Comparison of ENCODE assay signal across 11 cellular contexts in the genomic region with DNA sequence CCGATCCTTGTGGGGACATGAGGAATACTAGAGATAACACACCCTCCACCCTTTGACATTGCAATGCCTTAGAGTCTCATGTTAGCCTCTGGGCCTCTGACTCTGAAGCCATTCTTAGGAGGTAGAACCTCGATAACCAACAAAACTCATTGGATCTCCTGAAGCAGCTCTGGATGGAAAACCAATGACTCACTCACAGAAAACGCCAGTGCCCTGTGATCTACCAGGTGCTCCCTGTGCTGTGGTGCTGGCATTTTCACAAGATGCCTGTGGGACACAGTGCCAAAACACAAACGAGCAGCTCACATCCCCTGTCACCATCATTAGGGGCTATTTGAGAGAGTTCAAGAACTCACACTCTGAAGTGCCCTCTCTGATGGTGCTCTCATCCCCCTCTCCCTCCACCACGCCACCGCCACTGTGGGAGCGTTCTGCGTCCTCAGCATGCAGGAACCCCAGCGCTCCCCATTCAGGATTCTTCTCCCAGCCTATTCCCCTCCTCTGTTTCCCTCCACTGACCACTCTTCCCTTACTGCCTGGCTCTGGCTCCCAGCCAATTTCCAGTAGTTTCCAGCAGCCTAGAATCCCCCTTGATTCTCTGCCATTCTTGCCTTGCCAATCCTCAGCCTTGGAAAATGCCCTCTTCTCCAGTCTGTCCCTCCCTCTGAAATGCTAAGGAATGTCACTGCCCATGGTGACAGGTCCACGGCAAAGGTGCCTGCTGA. TPM values are rescaled to one million over a fixed set of nuclear protein-coding genes. Genes with fewer than 3 reads are reported as not detected.
DNase-seq lines count a peak whose midpoint lies in the region; ATAC-seq, FAIRE-seq and TF ChIP-seq lines count a peak whose summit lies in the region.
"Had no signal": no experiment of that assay in that cellular context is flagged by ENCODE, and none has a peak within 500 bp of the region (broad histone marks: within the 10 kb centered on the region; RNA-seq: fewer than 3 reads in every experiment).

No MANE protein-coding gene starts in this region.

- H3K9me1 ChIP-seq in IMR-90 (ENCODE audit: insufficient read depth, low read length) = peaks cover 17% of the 10 kb centered on the region

- in situ Hi-C loops in IMR-90 (cut with MboI; ENCODE audit: low sequenced_read_pairs) = no loop called here

- H4K91ac ChIP-seq in IMR-90 (ENCODE audit: insufficient read depth, low read depth, low read length) = peak overlapping the region; percentile 71; the same call in 1 of the 2 replicates

- peak overlapping the region; percentile 1 to 87 (median 80) for H3K4me3 Mint-ChIP-seq in naive B cell

- H2AK5ac ChIP-seq in IMR-90 (ENCODE audit: low read depth, low read length) = peak overlapping the region; percentile 72

- H3K4me1 ChIP-seq in IMR-90 (ENCODE audit: control insufficient read depth, insufficient read depth, low read length) = peaks cover 35% of the 10 kb centered on the region
- H3K4me1 ChIP-seq in small intestine (ENCODE audit: control insufficient read depth in 2 of 2, insufficient read depth in 1 of 2, low read depth in 1 of 2, low read length in 1 of 2) = peaks cover 4 to 5% of the 10 kb centered on the region in 2 donors

- dilution Hi-C loops in IMR-90 (cut with HindIII; ENCODE audit: low sequenced_read_pairs, unreplicated experiment) = no loop called here

- peak overlapping the region; percentile 13; the same call in 1 of the 2 replicates for H3K4me2 ChIP-seq in IMR-90 (ENCODE audit: low read depth, low read length)

- no peak for TF ChIP-seq POLR2A in IMR-90 (IDR thresholded peaks at IDR 0.05; ENCODE audit: low read depth, low read length)

- peak overlapping the region; percentile 65; the same call in 1 of the 2 replicates for H3K23ac ChIP-seq in IMR-90 (ENCODE audit: low read depth, low read length)

- peak overlapping the region; percentile 35; the same call in 1 of the 2 replicates for H2BK20ac ChIP-seq in IMR-90 (ENCODE audit: low read depth, low read length)

- H3K79me1 ChIP-seq in IMR-90 (ENCODE audit: low read depth in 1 of 2, low read length in 2 of 2) = peaks cover 11 to 40% of the 10 kb centered on the region in 2 experiments; a peak in 3 of 4 replicates

- H3K14ac ChIP-seq in IMR-90 (replicated peaks; ENCODE audit: low read depth, low read length) = 0 out of 2 replicates have a peak overlapping the region, but pooled peaks have one; percentile 38

- H3K36me3 ChIP-seq in IMR-90 (ENCODE audit: control insufficient read depth, insufficient read depth, low read length) (peaks cover 2% of the 10 kb centered on the region; the same call in 1 of the 2 replicates), small intestine (ENCODE audit: control insufficient read depth in 2 of 2, insufficient read depth in 2 of 2, low read length in 2 of 2) (no peaks in the 10 kb centered on the region)

- H3K9me3 ChIP-seq in AG04450 (ENCODE audit: control insufficient read depth, insufficient read depth, low read length) = no peaks in the 10 kb centered on the region
- H3K9me3 ChIP-seq in IMR-90 (ENCODE audit: control insufficient read depth, insufficient read depth, low read length) = no peaks in the 10 kb centered on the region
- H3K9me3 ChIP-seq in small intestine (ENCODE audit: control insufficient read depth, low read depth) = no peaks in the 10 kb centered on the region

- H2AFZ ChIP-seq in IMR-90 (replicated peaks; ENCODE audit: low read length, poor library complexity) = no peak overlapping the region

- H4K5ac ChIP-seq in IMR-90 (ENCODE audit: low read depth, low read length) = peak overlapping the region; percentile 27; the same call in 1 of the 2 replicates

- H3K9ac ChIP-seq in IMR-90 (ENCODE audit: low read depth, low read length) = peak overlapping the region; percentile 34

- no TSS peak for BruUV-seq in IMR-90 (replicated peaks; lab: Mats Ljungman, UMichigan)

- no peak for TF ChIP-seq CTCF in AG04450 (IDR thresholded peaks at IDR 0.05; ENCODE audit: low read depth, low read length)
- TF ChIP-seq CTCF in IMR-90 (conservative IDR thresholded peaks at IDR 0.05; ENCODE audit: low read depth, low read length) = no peak
- no peak for TF ChIP-seq CTCF in cardiac fibroblast (IDR thresholded peaks at IDR 0.05; ENCODE audit: low read depth, low read length)

- ATAC-seq in IMR-90 (ENCODE audit: low read depth) = no peak
- no peak for ATAC-seq in naive B cell (ENCODE audit: low read depth in 2 of 2)
- ATAC-seq in GM18868 (IDR thresholded peaks at IDR 0.05; ENCODE audit: unreplicated experiment) = no peak
- ATAC-seq in GM21619 (IDR thresholded peaks at IDR 0.05; ENCODE audit: unreplicated experiment) = no peak

- peak overlapping the region; percentile 65 for H2AK9ac ChIP-seq in IMR-90 (replicated peaks; ENCODE audit: low read depth, low read length, poor library complexity)

- H2BK120ac ChIP-seq in IMR-90 (ENCODE audit: low read depth, low read length) = 0 out of 2 replicates have a peak overlapping the region, but pooled peaks have one; percentile 24

- intact Hi-C loops in IMR-90 (cut with micrococcal nuclease) = loop anchor here (1.0 to 2.0 kb wide), 2 partner anchors 13 to 24 kb away; no protein-coding TSS in a partner anchor

- peak overlapping the region; percentile 60; the same call in 1 of the 3 replicates for H2BK15ac ChIP-seq in IMR-90 (ENCODE audit: low read depth, low read length)

- peak overlapping the region; percentile 82; the same call in 1 of the 2 replicates for H3K4ac ChIP-seq in IMR-90 (ENCODE audit: low read depth, low read length)

- no peaks in the 10 kb centered on the region for H3K9me3 Mint-ChIP-seq in naive B cell

- no peak overlapping the region for H3K56ac ChIP-seq in IMR-90 (ENCODE audit: extremely low read depth, insufficient read depth, low read length)

- peak overlapping the region; percentile 62 to 84; a peak in 3 of 4 replicates for H4K8ac ChIP-seq in IMR-90 (ENCODE audit: low read depth in 2 of 2, low read length in 2 of 2)

- peaks cover 66 to 82% (median 78%) of the 10 kb centered on the region in 3 donors for H3K4me1 Mint-ChIP-seq in naive B cell

- peaks cover 3% of the 10 kb centered on the region; the same call in 1 of the 2 replicates for H4K20me1 ChIP-seq in IMR-90 (ENCODE audit: insufficient read depth, low read length)

- FAIRE-seq in small intestine (lab: Jason Lieb, UNC) = no peak

- no peak overlapping the region for H3K18ac ChIP-seq in IMR-90 (ENCODE audit: low read depth, low read length)

- TF ChIP-seq RAD21 in IMR-90 (IDR thresholded peaks at IDR 0.05; ENCODE audit: low read length) = no peak

- H3K27me3 ChIP-seq in AG04450 (ENCODE audit: control insufficient read depth, insufficient read depth, low read length) = no peaks in the 10 kb centered on the region
- no peaks in the 10 kb centered on the region for H3K27me3 ChIP-seq in IMR-90 (ENCODE audit: control insufficient read depth, insufficient read depth, low read length)
- no peaks in the 10 kb centered on the region for H3K27me3 ChIP-seq in small intestine (ENCODE audit: control insufficient read depth in 2 of 2, insufficient read depth in 2 of 2, low read length in 2 of 2)

- H3K4me3 ChIP-seq in AG04450 (ENCODE audit: low read depth, low read length) (no peak overlapping the region), IMR-90 (ENCODE audit: insufficient read depth, low read depth, low read length) (no peak overlapping the region), cardiac fibroblast (replicated peaks in 1 of 2; ENCODE audit: low read depth in 2 of 2, low read length in 2 of 2) (no peak overlapping the region), small intestine (ENCODE audit: low read depth in 1 of 2, low read length in 2 of 2) (no peak overlapping the region)

- DNase-seq in AG04450 (ENCODE audit: low read depth, low spot score) = no peak
- peak; percentile 71 for DNase-seq in IMR-90
- DNase-seq in cardiac fibroblast (ENCODE audit: low read depth in 2 of 2) = peak; percentile 54 to 61
- no peak for DNase-seq in naive B cell
- no peak for DNase-seq in DMS114 treated with DMSO at 0.1 percent for 48 hours (lab: John Stamatoyannopoulos, UW; ENCODE audit: unreplicated experiment)
- DNase-seq in small intestine = no peak
- DNase-seq: hippocampal formation, NCI-H2029 had no signal

- H3K36me3 Mint-ChIP-seq in naive B cell = peaks cover 0 to 5% of the 10 kb centered on the region in 2 donors

- POLR2A ChIA-PET in AG04450 (lab: Yijun Ruan, JAX) = interaction anchor here (3.2 to 8.7 kb wide), 2 partner anchors 15 to 22 kb away, joined by 24 to 106 read pairs; partner anchors contain the start of gene CLCF1
- POLR2A ChIA-PET in IMR-90 (lab: Charles Lee; ENCODE audit: unreplicated experiment) = no interaction called here

- peak overlapping the region; percentile 32 for H3K27ac ChIP-seq in AG04450 (ENCODE audit: low read depth, low read length)
- peak overlapping the region; percentile 16; the same call in 1 of the 2 replicates for H3K27ac ChIP-seq in IMR-90 (ENCODE audit: insufficient read depth, low read length)
- H3K27ac ChIP-seq in small intestine (ENCODE audit: low read depth in 1 of 2, low read length in 1 of 2) = no peak overlapping the region
- H3K27ac ChIP-seq: VCaP had no signal

- H3K27me3 Mint-ChIP-seq in naive B cell = no peaks in the 10 kb centered on the region

- 67% methylated on average over 2 of the region's 10 CpGs; no CpG with 5 or more reads in 1 of the 2 experiments for WGBS in IMR-90 (ENCODE audit: extremely low coverage in 2 of 2, insufficient read length in 1 of 2), 2 experiments
- 79 to 83% (median 81%) methylated on average over 10 of the region's 10 CpGs for WGBS in small intestine, 3 donors

- H3K27ac Mint-ChIP-seq in naive B cell = peak overlapping the region in 5 of 6 donors; percentile 38 to 94 (median 76)

- peak overlapping the region; percentile 74 for H2BK5ac ChIP-seq in IMR-90 (ENCODE audit: low read depth, low read length, poor library complexity, severe bottlenecking)

- CTCF ChIA-PET in AG04450 (lab: Charles Lee) = interaction anchor here (0.6 to 19.6 kb wide), 7 partner anchors 9 to 236 kb away, joined by 4 to 716 read pairs (median 9); partner anchors contain the start of genes CLCF1, PPP1CA and RAD9A
- CTCF ChIA-PET in IMR-90 (lab: Yijun Ruan, JAX) = interaction anchor here (0.5 to 10.1 kb wide), 4 partner anchors 10 to 111 kb away, joined by 3 to 128 read pairs (median 8); no protein-coding TSS in a partner anchor

RNA-seq across cellular contexts. Expression of gene POLD4, which starts 4.6 kb away (rescaled TPM):
- polyA plus RNA-seq in AG04450 (2011; rRNA removed) = 45.9 and 70.6 TPM in 2 replicates
- 8.0 and 12.0 TPM in 2 replicates for polyA minus RNA-seq in AG04450 (2011; rRNA and poly(A)+ RNA removed)
- 40.8 and 46.4 TPM in 2 replicates for total RNA-seq in IMR-90 (2012; rRNA removed)
- polyA plus RNA-seq in IMR-90 (2012; rRNA removed) = 133 and 152 TPM in 2 replicates
- polyA plus RNA-seq in IMR-90 (2012; cell fraction: cytosol; rRNA removed) = 252 and 358 TPM in 2 replicates
- 170 and 292 TPM in 2 replicates for polyA plus RNA-seq in IMR-90 (2012; cell fraction: nucleus; rRNA removed; ENCODE audit: low replicate concordance)
- 100 to 1,000 TPM; 340 to 535 (median 458) TPM for polyA plus RNA-seq in naive B cell (ENCODE audit: low read depth in 6 of 6)
- polyA plus RNA-seq in small intestine = 100 to 1,000 TPM; 153 to 492 (median 467) TPM

RNA-seq across cellular contexts. Expression of gene CLCF1, which starts 15.4 kb away (rescaled TPM):
- polyA plus RNA-seq in AG04450 (2011; rRNA removed) = 11.4 and 12.4 TPM in 2 replicates
- 9.3 and 15.0 TPM in 2 replicates for polyA minus RNA-seq in AG04450 (2011; rRNA and poly(A)+ RNA removed)
- total RNA-seq in IMR-90 (2012; rRNA removed) = 5.0 and 5.6 TPM in 2 replicates
- 27.8 and 34.4 TPM in 2 replicates for polyA plus RNA-seq in IMR-90 (2012; rRNA removed)
- polyA plus RNA-seq in IMR-90 (2012; cell fraction: cytosol; rRNA removed) = 20.6 and 36.3 TPM in 2 replicates
- 61.2 and 132 TPM in 2 replicates for polyA plus RNA-seq in IMR-90 (2012; cell fraction: nucleus; rRNA removed; ENCODE audit: low replicate concordance)
- polyA plus RNA-seq in naive B cell (ENCODE audit: low read depth in 6 of 6) = 10 to 100 TPM in 1 of 6 donors, 1 to 10 TPM in 5; 5.3 to 10.4 (median 7.7) TPM
- polyA plus RNA-seq in small intestine = 1 to 10 TPM in 2 of 3 donors, not detected in 1; 1.4 to 3.0 TPM

RNA-seq across cellular contexts. Expression of gene RAD9A, which starts 33.8 kb away (rescaled TPM):
- polyA plus RNA-seq in AG04450 (2011; rRNA removed) = 3.2 and 4.1 TPM in 2 replicates
- polyA minus RNA-seq in AG04450 (2011; rRNA and poly(A)+ RNA removed) = 2.1 and 3.3 TPM in 2 replicates
- 1.9 and 2.0 TPM in 2 replicates for total RNA-seq in IMR-90 (2012; rRNA removed)
- 10.3 and 12.6 TPM in 2 replicates for polyA plus RNA-seq in IMR-90 (2012; rRNA removed)
- polyA plus RNA-seq in IMR-90 (2012; cell fraction: cytosol; rRNA removed) = 8.4 and 12.7 TPM in 2 replicates
- polyA plus RNA-seq in IMR-90 (2012; cell fraction: nucleus; rRNA removed; ENCODE audit: low replicate concordance) = 53.4 and 98.2 TPM in 2 replicates
- 10 to 100 TPM in 4 of 6 donors, 1 to 10 TPM in 2; 6.7 to 17.5 (median 11.0) TPM for polyA plus RNA-seq in naive B cell (ENCODE audit: low read depth in 6 of 6)
- polyA plus RNA-seq in small intestine = 10 to 100 TPM; 19.5 to 88.3 (median 58.6) TPM

RNA-seq across cellular contexts. Expression of gene PPP1CA, which starts 43.7 kb away (rescaled TPM):
- polyA plus RNA-seq in AG04450 (2011; rRNA removed) (116 and 140 TPM in 2 replicates), IMR-90 (2012; rRNA removed) (228 and 260 TPM in 2 replicates), naive B cell (ENCODE audit: low read depth in 6 of 6) (100 to 1,000 TPM; 492 to 795 (median 530) TPM), small intestine (100 to 1,000 TPM; 165 to 211 (median 210) TPM)
- 107 and 146 TPM in 2 replicates for polyA minus RNA-seq in AG04450 (2011; rRNA and poly(A)+ RNA removed)
- total RNA-seq in IMR-90 (2012; rRNA removed) = 294 and 313 TPM in 2 replicates
- 268 and 304 TPM in 2 replicates for polyA plus RNA-seq in IMR-90 (2012; cell fraction: cytosol; rRNA removed)
- polyA plus RNA-seq in IMR-90 (2012; cell fraction: nucleus; rRNA removed; ENCODE audit: low replicate concordance) = 122 and 203 TPM in 2 replicates

RNA-seq across cellular contexts. Expression of gene TBC1D10C, which starts 45.9 kb away (rescaled TPM):
- not detected in 2 replicates for polyA plus RNA-seq in AG04450 (2011; rRNA removed)
- polyA minus RNA-seq in AG04450 (2011; rRNA and poly(A)+ RNA removed) = not detected in 2 replicates
- under 0.01 and 0.18 TPM in 2 replicates for total RNA-seq in IMR-90 (2012; rRNA removed)
- 0.07 and 0.11 TPM in 2 replicates for polyA plus RNA-seq in IMR-90 (2012; rRNA removed)
- 0.09 and 0.12 TPM in 2 replicates for polyA plus RNA-seq in IMR-90 (2012; cell fraction: cytosol; rRNA removed)
- 0.44 and 0.94 TPM in 2 replicates for polyA plus RNA-seq in IMR-90 (2012; cell fraction: nucleus; rRNA removed; ENCODE audit: low replicate concordance)
- polyA plus RNA-seq in naive B cell (ENCODE audit: low read depth in 6 of 6) = 100 to 1,000 TPM; 190 to 304 (median 239) TPM
- 10 to 100 TPM in 1 of 3 donors, 1 to 10 TPM in 2; 2.5 to 18.1 (median 4.4) TPM for polyA plus RNA-seq in small intestine

Comparison
In these comparisons a context has a peak if more than half of its experiments do, and no peak if none do; other contexts are left out.
1. DNase-seq: peak in IMR-90 (single experiment) and cardiac fibroblast (2 of 2); none in AG04450 (single experiment), naive B cell (single experiment), DMS114 treated with DMSO at 0.1 percent for 48 hours (single experiment) and small intestine (single experiment).
2. H3K27ac ChIP-seq: peak in AG04450 (single experiment) and IMR-90 (single experiment); none in small intestine (0 of 2).